Comparison of ENCODE assay signal across 8 cellular contexts in genomic region chr7:157009778-157010587, GRCh38. TPM values are rescaled to one million over a fixed set of nuclear protein-coding genes. Genes with fewer than 3 reads are reported as not detected.
DNase-seq lines count a peak whose midpoint lies in the region; ATAC-seq, FAIRE-seq and TF ChIP-seq lines count a peak whose summit lies in the region.

No MANE protein-coding gene starts in this region.

- H3K27me3 ChIP-seq in dorsolateral prefrontal cortex = peaks cover 4 to 98% (median 96%) of the 10 kb centered on the region in 45 donors
- H3K27me3 ChIP-seq in pancreas = no peaks in the 10 kb centered on the region

- H3K27ac ChIP-seq in dorsolateral prefrontal cortex (no peak overlapping the region), pancreas (peak overlapping the region; percentile 82 to 90 (median 86))

- TF ChIP-seq CTCF in dorsolateral prefrontal cortex (IDR thresholded peaks at IDR 0.05 in 54 of 56, conservative IDR thresholded peaks at IDR 0.05 in 2 of 56; ENCODE audit: low read depth in 1 of 56, partially characterized antibody in 56 of 56) (no peak), pancreas (IDR thresholded peaks at IDR 0.05) (no peak)

- 0 to 1% methylated on average over 88 to 130 of the region's 130 CpGs for WGBS in pancreas, 2 donors

- H3K36me3 ChIP-seq in ES-I3 (ENCODE audit: insufficient read depth, low read length) = no peaks in the 10 kb centered on the region
- no peaks in the 10 kb centered on the region for H3K36me3 ChIP-seq in pancreas

- intact Hi-C loops in dorsolateral prefrontal cortex (cut with DNase I) = no loop called here
- intact Hi-C loops in pancreas (cut with DNase I) = loop anchor here in 2 of 3 donors (10.0 kb wide), 1 partner anchor 125 kb away; the partner anchor contains the start of gene UBE3C (in 2 of the 2)

- DNase-seq in dorsolateral prefrontal cortex (no peak), pancreas (peak in 1 of 6 donors; percentile 63), NCI-H510A treated with DMSO at 0.1 percent for 48 hours (lab: John Stamatoyannopoulos, UW) (no peak), NCI-H187 treated with DMSO at 0.1 percent for 48 hours (lab: John Stamatoyannopoulos, UW) (no peak), amniotic stem cell (lab: John Stamatoyannopoulos, UW) (no peak)

- H3K9me3 ChIP-seq in ES-I3 (ENCODE audit: control insufficient read depth, insufficient read depth, low read length) (no peaks in the 10 kb centered on the region), pancreas (no peaks in the 10 kb centered on the region)

- ATAC-seq in GM21360 (IDR thresholded peaks at IDR 0.05; ENCODE audit: unreplicated experiment) (peak; percentile 25), HG03521 (IDR thresholded peaks at IDR 0.05; ENCODE audit: unreplicated experiment) (peak; percentile 32), pancreas (peak in 3 of 4 donors; percentile 4 to 31 (median 6))

- peaks cover 22% of the 10 kb centered on the region for H3K4me1 ChIP-seq in ES-I3 (ENCODE audit: insufficient read depth, low read length)
- peaks cover 0 to 18% (median 0%) of the 10 kb centered on the region in 3 donors for H3K4me1 ChIP-seq in pancreas

- peak overlapping the region; percentile 63; the same call in 1 of the 2 replicates for H3K9ac ChIP-seq in ES-I3 (ENCODE audit: low read depth, low read length)

- FAIRE-seq in pancreas (lab: Jason Lieb, UNC) = no peak

- peak overlapping the region in 50 of 59 donors; percentile 8 to 63 (median 38) for H3K4me3 ChIP-seq in dorsolateral prefrontal cortex
- peak overlapping the region; percentile 53 to 86 (median 76) for H3K4me3 ChIP-seq in pancreas

RNA-seq across cellular contexts. Expression of gene MNX1, which starts 0.5 kb away (rescaled TPM):
- not detected for total RNA-seq in dorsolateral prefrontal cortex
- total RNA-seq in pancreas = 10 to 100 TPM; 15.6 to 33.8 (median 21.9) TPM
- 10 to 100 TPM; 21.0 to 47.3 TPM for polyA plus RNA-seq in pancreas

Comparison
In these comparisons a context has a peak if more than half of its experiments do, and no peak if none do; other contexts are left out.
1. H3K27ac ChIP-seq: peak in pancreas (4 of 4); none in dorsolateral prefrontal cortex (0 of 59).
2. RNA of gene MNX1, which starts 0.5 kb away (total RNA-seq): 15.6 to 33.8 TPM in pancreas; not detected in dorsolateral prefrontal cortex; every median in the first group is over 10 times any median in the second.
3. intact Hi-C loops: an anchor here in pancreas (10.0 kb wide); none called in dorsolateral prefrontal cortex.
4. Peak in every context shown above with its lines, with median percentiles within 50 percentile points of each other: ATAC-seq.